9 cellular contexts compared by ENCODE assay signal in genomic region chr3:16559664-16560365, GRCh38. TPM values are rescaled to one million over a fixed set of nuclear protein-coding genes. Genes with fewer than 3 reads are reported as not detected.
"Had no signal": no experiment of that assay in that cellular context is flagged by ENCODE, and none has a peak within 500 bp of the region (broad histone marks: within the 10 kb centered on the region; RNA-seq: fewer than 3 reads in every experiment).

No MANE protein-coding gene starts in this region.

- H3K27me3 Mint-ChIP-seq: IgD-negative memory B cell had no signal

- H3K36me3 Mint-ChIP-seq: IgD-negative memory B cell had no signal

- H3K9me3 Mint-ChIP-seq: HFFc6 had no signal

- H3K4me1 Mint-ChIP-seq: GM23338, H9, IgD-negative memory B cell had no signal

- H3K4me2 ChIP-seq: GM23338 had no signal

- H2AFZ ChIP-seq: GM23338 had no signal

- H3K4me3 Mint-ChIP-seq: GM23338, H9, HFFc6, IgD-negative memory B cell had no signal

- DNase-seq: H9, HCEC 1CT, HFFc6, KBM-7 had no signal

- H3K4me3 ChIP-seq: GM23338 had no signal

- H3K27ac Mint-ChIP-seq: GM23338, H9, HFFc6, IgD-negative memory B cell had no signal

- H3K27ac ChIP-seq: HL-60 had no signal

RNA-seq across cellular contexts. Expression of gene DAZL, which starts 45.4 kb away (rescaled TPM):
- total RNA-seq: HepG2, HFFc6, HT1080 had no signal
- polyA plus RNA-seq: HepG2, IgD-negative memory B cell had no signal

RNA-seq across cellular contexts. Expression of gene RFTN1, which starts 46.3 kb away (rescaled TPM):
- total RNA-seq: HepG2 had no signal
- polyA plus RNA-seq: HepG2 had no signal
